In the genomic region with DNA sequence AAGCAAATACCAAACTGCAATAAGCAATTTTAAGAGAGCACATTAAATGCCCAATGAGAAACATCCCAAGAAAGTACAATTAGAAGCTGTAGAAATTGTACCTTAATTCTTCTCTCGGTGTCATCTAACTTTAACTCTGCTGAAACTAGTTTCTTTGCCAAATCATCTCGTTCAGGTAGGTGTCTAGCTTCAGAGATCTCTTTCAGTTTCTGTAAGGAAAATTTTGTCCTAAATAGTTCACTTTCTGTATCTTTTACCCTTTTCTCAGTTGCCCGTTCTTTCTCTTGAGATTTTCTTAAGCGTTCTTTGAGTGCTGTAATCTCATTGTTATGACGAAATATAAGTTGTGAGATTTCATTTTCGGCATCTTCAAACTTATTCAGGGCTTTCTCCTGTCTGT, we compare ENCODE assay signal across 1 cellular context.
TF ChIP-seq lines count a peak whose summit lies in the region.

No MANE protein-coding gene starts in this region.

TF ChIP-seq in K562, 482 proteins besides CTCF, POLR2A, EP300 and RAD21:
- TF ChIP-seq ZNF253 (CRISPR knock-in tag; conservative IDR thresholded peaks at IDR 0.05) (no peak), CEBPB (tag; IDR thresholded peaks at IDR 0.05) (peak; percentile 43; the same call in 1 of the 2 replicates)
